9 cellular contexts compared by ENCODE assay signal in the genomic region with DNA sequence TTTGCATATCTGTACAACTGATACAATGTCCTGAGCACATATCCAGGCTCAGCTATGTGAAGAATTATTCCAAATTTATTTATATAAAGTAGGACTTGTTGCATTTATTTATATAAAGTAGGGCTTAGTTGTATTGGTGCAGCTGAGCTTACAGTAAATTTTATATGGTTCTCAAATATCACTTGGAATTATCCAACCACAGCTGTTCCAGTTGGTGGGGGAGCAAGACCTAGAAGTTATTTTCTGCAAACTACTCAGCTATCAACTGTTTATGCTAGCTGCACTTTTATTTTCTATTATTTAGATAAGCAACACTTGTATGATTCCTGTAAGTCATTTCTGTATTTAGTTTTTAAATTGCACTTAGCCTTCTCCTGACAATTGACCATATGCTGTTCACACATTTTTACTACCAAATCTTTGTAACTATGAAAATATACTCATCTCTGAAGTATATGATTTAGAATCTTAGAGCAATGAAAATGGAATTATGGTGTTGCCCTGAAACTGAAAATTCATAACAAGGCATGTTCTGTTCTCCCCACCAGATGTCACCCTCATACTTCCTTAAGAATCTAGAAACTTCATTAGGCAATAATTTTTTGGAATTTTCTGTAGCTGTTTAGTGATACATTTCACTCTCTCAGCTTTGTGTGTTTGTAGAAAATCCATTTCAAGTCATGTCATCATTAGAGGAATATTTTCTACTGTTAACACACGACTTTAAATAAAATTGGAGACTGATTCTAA.
A peak's percentile ranks its signal among the peaks of the same experiment; 100 is the strongest.
DNase-seq lines count a peak whose midpoint lies in the region; ATAC-seq and TF ChIP-seq lines count a peak whose summit lies in the region.
"Had no signal": no experiment of that assay in that cellular context is flagged by ENCODE, and none has a peak within 500 bp of the region (broad histone marks: within the 10 kb centered on the region; RNA-seq: fewer than 3 reads in every experiment).

No MANE protein-coding gene starts in this region.

- POLR2A ChIA-PET in BJ (lab: Charles Lee): no interaction called here

- no peak for DNase-seq in BJ (ENCODE audit: low read depth)
- DNase-seq in HT1080 (ENCODE audit: low read depth): peak; percentile 5
- peak; percentile 53 for DNase-seq in SK-N-MC (ENCODE audit: low read depth, low spot score)
- DNase-seq in iris pigment epithelial cell (ENCODE audit: low read depth): peak; percentile 16
- DNase-seq in HUDEP-2 (lab: John Stamatoyannopoulos, UW; ENCODE audit: unreplicated experiment in 76 of 76): no peak
- no peak for DNase-seq in NCI-H2171 (lab: John Stamatoyannopoulos, UW)
- DNase-seq: activated T-cell treated with anti-CD3 and anti-CD28 coated beads, Interleukin-2, amount 50 U/mL, for 72 hours had no signal

- no peaks in the 10 kb centered on the region for H3K9me3 ChIP-seq in SK-N-MC (ENCODE audit: low read depth, low read length)

- no peak overlapping the region for H3K27ac ChIP-seq in SK-N-MC

- H3K9ac ChIP-seq in SK-N-MC (ENCODE audit: insufficient read length): no peak overlapping the region

- CTCF ChIA-PET in BJ (lab: Yijun Ruan, JAX): interaction anchor here (0.7 to 1.1 kb wide), 2 partner anchors 9 to 1418 kb away, joined by 3 read pairs; no protein-coding TSS in a partner anchor

- H3K4me3 ChIP-seq in BJ (ENCODE audit: low read depth, low read length) (no peak overlapping the region), SK-N-MC (no peak overlapping the region)

- no peak for ATAC-seq in GM18858 (IDR thresholded peaks at IDR 0.05; ENCODE audit: unreplicated experiment)
- no peak for ATAC-seq in GM19455 (IDR thresholded peaks at IDR 0.05; ENCODE audit: unreplicated experiment)
- ATAC-seq: activated T-cell treated with anti-CD3 and anti-CD28 coated beads, Interleukin-2, amount 50 U/mL, for 72 hours had no signal

- H3K27me3 ChIP-seq in BJ (ENCODE audit: control insufficient read depth, insufficient read depth, low read length): no peaks in the 10 kb centered on the region

- H3K36me3 ChIP-seq in BJ (ENCODE audit: control insufficient read depth, insufficient read depth, low read length) (no peaks in the 10 kb centered on the region), SK-N-MC (ENCODE audit: insufficient read depth, low read length) (no peaks in the 10 kb centered on the region)

- TF ChIP-seq CTCF in BJ (IDR thresholded peaks at IDR 0.05; ENCODE audit: insufficient read depth, low read depth, low read length): peak; percentile 33

Comparison
In these comparisons a context has a peak if more than half of its experiments do, and no peak if none do; other contexts are left out.
1. DNase-seq: peak in HT1080 (single experiment), SK-N-MC (single experiment) and iris pigment epithelial cell (single experiment); none in BJ (single experiment), HUDEP-2 (0 of 76) and NCI-H2171 (single experiment).